Comparison of ENCODE assay signal across 1 cellular context in genomic region chr10:124009616-124010015, GRCh38.
TF ChIP-seq lines count a peak whose summit lies in the region.

No MANE protein-coding gene starts in this region.

TF ChIP-seq in HepG2, 621 proteins besides CTCF, POLR2A, EP300 and RAD21 (continued from another document):
- TF ChIP-seq, protein P1, sequence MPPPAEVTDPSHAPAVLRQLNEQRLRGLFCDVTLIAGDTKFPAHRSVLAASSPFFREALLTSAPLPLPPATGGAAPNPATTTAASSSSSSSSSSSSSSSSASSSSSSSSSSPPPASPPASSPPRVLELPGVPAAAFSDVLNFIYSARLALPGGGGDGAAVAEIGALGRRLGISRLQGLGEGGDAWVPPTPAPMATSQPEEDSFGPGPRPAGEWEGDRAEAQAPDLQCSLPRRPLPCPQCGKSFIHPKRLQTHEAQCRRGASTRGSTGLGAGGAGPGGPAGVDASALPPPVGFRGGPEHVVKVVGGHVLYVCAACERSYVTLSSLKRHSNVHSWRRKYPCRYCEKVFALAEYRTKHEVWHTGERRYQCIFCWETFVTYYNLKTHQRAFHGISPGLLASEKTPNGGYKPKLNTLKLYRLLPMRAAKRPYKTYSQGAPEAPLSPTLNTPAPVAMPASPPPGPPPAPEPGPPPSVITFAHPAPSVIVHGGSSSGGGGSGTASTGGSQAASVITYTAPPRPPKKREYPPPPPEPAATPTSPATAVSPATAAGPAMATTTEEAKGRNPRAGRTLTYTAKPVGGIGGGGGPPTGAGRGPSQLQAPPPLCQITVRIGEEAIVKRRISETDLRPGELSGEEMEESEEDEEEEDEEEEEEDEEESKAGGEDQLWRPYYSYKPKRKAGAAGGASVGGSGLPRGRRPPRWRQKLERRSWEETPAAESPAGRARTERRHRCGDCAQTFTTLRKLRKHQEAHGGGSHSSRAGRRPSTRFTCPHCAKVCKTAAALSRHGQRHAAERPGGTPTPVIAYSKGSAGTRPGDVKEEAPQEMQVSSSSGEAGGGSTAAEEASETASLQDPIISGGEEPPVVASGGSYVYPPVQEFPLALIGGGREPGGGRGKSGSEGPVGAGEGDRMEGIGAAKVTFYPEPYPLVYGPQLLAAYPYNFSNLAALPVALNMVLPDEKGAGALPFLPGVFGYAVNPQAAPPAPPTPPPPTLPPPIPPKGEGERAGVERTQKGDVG (CRISPR knock-in tag; IDR thresholded peaks at IDR 0.05; ENCODE audit: borderline replicate concordance), result no peak
- no peak for TF ChIP-seq KMT2A (CRISPR knock-in tag; IDR thresholded peaks at IDR 0.05)
- TF ChIP-seq ZNF484 (CRISPR knock-in tag; IDR thresholded peaks at IDR 0.05; ENCODE audit: borderline replicate concordance, low read depth), result no peak
- no peak for TF ChIP-seq ZNF20 (CRISPR knock-in tag; IDR thresholded peaks at IDR 0.05)
- TF ChIP-seq CBX1 (IDR thresholded peaks at IDR 0.05; ENCODE audit: low read depth), result no peak
- no peak for TF ChIP-seq ZNF746 (CRISPR knock-in tag; IDR thresholded peaks at IDR 0.05)
- TF ChIP-seq NCOA2 (CRISPR knock-in tag; IDR thresholded peaks at IDR 0.05), result no peak
